Comparison of ENCODE assay signal across 11 cellular contexts in genomic region chr15:50138391-50138790, GRCh38. TPM values are rescaled to one million over a fixed set of nuclear protein-coding genes. Genes with fewer than 3 reads are reported as not detected.
A peak's percentile ranks its signal among the peaks of the same experiment; 100 is the strongest.
DNase-seq lines count a peak whose midpoint lies in the region; ATAC-seq and TF ChIP-seq lines count a peak whose summit lies in the region.
"Had no signal": no experiment of that assay in that cellular context is flagged by ENCODE, and none has a peak within 500 bp of the region (broad histone marks: within the 10 kb centered on the region; RNA-seq: fewer than 3 reads in every experiment).

No MANE protein-coding gene starts in this region.

- DNase-seq in AG09309 (ENCODE audit: low read depth) (no peak), DND-41 (no peak), SK-N-SH (no peak), fibroblast of pulmonary artery (ENCODE audit: low read depth) (no peak), T-helper 9 cell (no peak)
- DNase-seq in activated effector memory CD4-positive, alpha-beta T cell treated with Interleukin-2 at 50 U/mL for 16 hours = no peak
- no peak for DNase-seq in stimulated activated CD4-positive, alpha-beta T cell treated with anti-CD3 and anti-CD28 coated beads, Interleukin-4, amount 100 ng/mL, for 1 hour
- DNase-seq: caudate nucleus, WERI-Rb-1 had no signal

- no peaks in the 10 kb centered on the region for H3K36me3 ChIP-seq in DND-41 (ENCODE audit: insufficient read depth, low read length)
- H3K36me3 ChIP-seq in SK-N-SH (replicated peaks in 1 of 2; ENCODE audit: control insufficient read depth in 1 of 2, insufficient read depth in 2 of 2, low read length in 1 of 2) = no peaks in the 10 kb centered on the region
- H3K36me3 ChIP-seq: WERI-Rb-1 had no signal

- ATAC-seq in DND-41 (ENCODE audit: insufficient read depth, low read depth) (no peak), GM21723 (IDR thresholded peaks at IDR 0.05; ENCODE audit: unreplicated experiment) (no peak)
- ATAC-seq: esophagus mucosa had no signal

- H2AFZ ChIP-seq in DND-41 (ENCODE audit: low read depth, low read length) (no peak overlapping the region), SK-N-SH (ENCODE audit: low read depth) (no peak overlapping the region)

- no peak overlapping the region for H3K9ac ChIP-seq in DND-41 (ENCODE audit: low read depth, low read length)
- no peak overlapping the region for H3K9ac ChIP-seq in SK-N-SH

- H3K79me2 ChIP-seq in DND-41 (ENCODE audit: insufficient read depth, low read length) = no peaks in the 10 kb centered on the region
- H3K79me2 ChIP-seq in SK-N-SH (ENCODE audit: insufficient read depth) = no peaks in the 10 kb centered on the region

- H3K27ac ChIP-seq in DND-41 (ENCODE audit: low read length) (no peak overlapping the region), SK-N-SH (ENCODE audit: low read depth in 2 of 2, low read length in 1 of 2) (no peak overlapping the region)
- H3K27ac ChIP-seq: WERI-Rb-1 had no signal

- CTCF ChIA-PET in SK-N-SH (lab: Yijun Ruan, JAX) = interaction anchor here (0.8 kb wide), 1 partner anchor 10 kb away, joined by 4 read pairs; no protein-coding TSS in a partner anchor

- no peaks in the 10 kb centered on the region for H3F3A ChIP-seq in SK-N-SH (replicated peaks; ENCODE audit: insufficient read depth)

- H3K9me3 ChIP-seq in DND-41 (ENCODE audit: insufficient read depth, low read length, severe bottlenecking) (no peaks in the 10 kb centered on the region), SK-N-SH (no peaks in the 10 kb centered on the region)

- no peak for TF ChIP-seq EP300 in SK-N-SH (IDR thresholded peaks at IDR 0.05; ENCODE audit: borderline replicate concordance in 1 of 2, low read depth in 1 of 2, low read length in 1 of 2)

- TF ChIP-seq RAD21 in SK-N-SH (IDR thresholded peaks at IDR 0.05; ENCODE audit: low read length) = peak; percentile 10; the same call in 1 of the 2 replicates

- H4K20me1 ChIP-seq in DND-41 (ENCODE audit: insufficient read depth, low read length) (no peaks in the 10 kb centered on the region), SK-N-SH (ENCODE audit: insufficient read depth) (no peaks in the 10 kb centered on the region)

- no peaks in the 10 kb centered on the region for H3K9me2 ChIP-seq in SK-N-SH

- TF ChIP-seq CTCF in AG09309 (IDR thresholded peaks at IDR 0.05; ENCODE audit: control insufficient read depth, insufficient read depth, low read depth, low read length, missing control alignments) = peak; percentile 19
- peak; percentile 10 for TF ChIP-seq CTCF in DND-41 (IDR thresholded peaks at IDR 0.05; ENCODE audit: borderline replicate concordance, extremely low read depth, low read length, poor library complexity, severe bottlenecking)
- TF ChIP-seq CTCF in SK-N-SH (IDR thresholded peaks at IDR 0.05) = no peak
- TF ChIP-seq CTCF in fibroblast of pulmonary artery (IDR thresholded peaks at IDR 0.05; ENCODE audit: low read length, missing control alignments) = peak; percentile 22

- POLR2A ChIA-PET in SK-N-SH (lab: Yijun Ruan, JAX) = no interaction called here

- H3K4me3 ChIP-seq in AG09309 (ENCODE audit: control insufficient read depth, low read depth, low read length) = no peak overlapping the region
- no peak overlapping the region for H3K4me3 ChIP-seq in DND-41 (ENCODE audit: low read depth in 1 of 2, low read length in 2 of 2)
- no peak overlapping the region for H3K4me3 ChIP-seq in SK-N-SH (ENCODE audit: low read depth in 2 of 2, low read length in 1 of 2)
- no peak overlapping the region for H3K4me3 ChIP-seq in fibroblast of pulmonary artery (replicated peaks; ENCODE audit: low read depth, low read length)

- H3K4me1 ChIP-seq in DND-41 (ENCODE audit: insufficient read depth, low read length) (no peaks in the 10 kb centered on the region), SK-N-SH (ENCODE audit: control insufficient read depth in 1 of 2, insufficient read depth in 2 of 2, low read depth in 1 of 2, low read length in 1 of 2) (no peaks in the 10 kb centered on the region; a peak in 1 of 4 replicates)

- H3K4me2 ChIP-seq in DND-41 (ENCODE audit: insufficient read depth, low read length) (no peak overlapping the region), SK-N-SH (no peak overlapping the region)

- H3K27me3 ChIP-seq in DND-41 (ENCODE audit: insufficient read depth, low read length, poor library complexity) = no peaks in the 10 kb centered on the region
- no peaks in the 10 kb centered on the region for H3K27me3 ChIP-seq in SK-N-SH (ENCODE audit: insufficient read depth)

TF ChIP-seq in SK-N-SH, 30 proteins besides CTCF, POLR2A, EP300 and RAD21 (continues in another document):
- TF ChIP-seq JUND (IDR thresholded peaks at IDR 0.05) (no peak), FOXM1 (IDR thresholded peaks at IDR 0.05; ENCODE audit: low read depth) (no peak), SIN3A (IDR thresholded peaks at IDR 0.05; ENCODE audit: borderline replicate concordance, low read depth, low read length) (no peak), ELF1 (IDR thresholded peaks at IDR 0.05) (no peak), MXI1 (IDR thresholded peaks at IDR 0.05; ENCODE audit: low read depth, low read length) (no peak), GATA2 (CRISPR knock-in tag; IDR thresholded peaks at IDR 0.05) (no peak), TCF12 (IDR thresholded peaks at IDR 0.05) (no peak), ZBTB33 (IDR thresholded peaks at IDR 0.05; ENCODE audit: borderline replicate concordance, low read depth) (no peak), MAX (IDR thresholded peaks at IDR 0.05; ENCODE audit: low read depth) (no peak), TEAD4 (IDR thresholded peaks at IDR 0.05; ENCODE audit: borderline replicate concordance, insufficient read depth) (no peak), YY1 (IDR thresholded peaks at IDR 0.05; ENCODE audit: low read depth) (no peak), RCOR1 (IDR thresholded peaks at IDR 0.05; ENCODE audit: low read length) (no peak), POLR2AphosphoS5 (IDR thresholded peaks at IDR 0.05; ENCODE audit: low read depth, low read length) (no peak)
- TF ChIP-seq, protein P1, sequence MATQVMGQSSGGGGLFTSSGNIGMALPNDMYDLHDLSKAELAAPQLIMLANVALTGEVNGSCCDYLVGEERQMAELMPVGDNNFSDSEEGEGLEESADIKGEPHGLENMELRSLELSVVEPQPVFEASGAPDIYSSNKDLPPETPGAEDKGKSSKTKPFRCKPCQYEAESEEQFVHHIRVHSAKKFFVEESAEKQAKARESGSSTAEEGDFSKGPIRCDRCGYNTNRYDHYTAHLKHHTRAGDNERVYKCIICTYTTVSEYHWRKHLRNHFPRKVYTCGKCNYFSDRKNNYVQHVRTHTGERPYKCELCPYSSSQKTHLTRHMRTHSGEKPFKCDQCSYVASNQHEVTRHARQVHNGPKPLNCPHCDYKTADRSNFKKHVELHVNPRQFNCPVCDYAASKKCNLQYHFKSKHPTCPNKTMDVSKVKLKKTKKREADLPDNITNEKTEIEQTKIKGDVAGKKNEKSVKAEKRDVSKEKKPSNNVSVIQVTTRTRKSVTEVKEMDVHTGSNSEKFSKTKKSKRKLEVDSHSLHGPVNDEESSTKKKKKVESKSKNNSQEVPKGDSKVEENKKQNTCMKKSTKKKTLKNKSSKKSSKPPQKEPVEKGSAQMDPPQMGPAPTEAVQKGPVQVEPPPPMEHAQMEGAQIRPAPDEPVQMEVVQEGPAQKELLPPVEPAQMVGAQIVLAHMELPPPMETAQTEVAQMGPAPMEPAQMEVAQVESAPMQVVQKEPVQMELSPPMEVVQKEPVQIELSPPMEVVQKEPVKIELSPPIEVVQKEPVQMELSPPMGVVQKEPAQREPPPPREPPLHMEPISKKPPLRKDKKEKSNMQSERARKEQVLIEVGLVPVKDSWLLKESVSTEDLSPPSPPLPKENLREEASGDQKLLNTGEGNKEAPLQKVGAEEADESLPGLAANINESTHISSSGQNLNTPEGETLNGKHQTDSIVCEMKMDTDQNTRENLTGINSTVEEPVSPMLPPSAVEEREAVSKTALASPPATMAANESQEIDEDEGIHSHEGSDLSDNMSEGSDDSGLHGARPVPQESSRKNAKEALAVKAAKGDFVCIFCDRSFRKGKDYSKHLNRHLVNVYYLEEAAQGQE (IDR thresholded peaks at IDR 0.05; ENCODE audit: low read depth, low read length) = no peak
- TF ChIP-seq, protein P2, sequence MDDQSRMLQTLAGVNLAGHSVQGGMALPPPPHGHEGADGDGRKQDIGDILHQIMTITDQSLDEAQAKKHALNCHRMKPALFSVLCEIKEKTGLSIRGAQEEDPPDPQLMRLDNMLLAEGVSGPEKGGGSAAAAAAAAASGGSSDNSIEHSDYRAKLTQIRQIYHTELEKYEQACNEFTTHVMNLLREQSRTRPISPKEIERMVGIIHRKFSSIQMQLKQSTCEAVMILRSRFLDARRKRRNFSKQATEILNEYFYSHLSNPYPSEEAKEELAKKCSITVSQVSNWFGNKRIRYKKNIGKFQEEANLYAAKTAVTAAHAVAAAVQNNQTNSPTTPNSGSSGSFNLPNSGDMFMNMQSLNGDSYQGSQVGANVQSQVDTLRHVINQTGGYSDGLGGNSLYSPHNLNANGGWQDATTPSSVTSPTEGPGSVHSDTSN (IDR thresholded peaks at IDR 0.05) = no peak

RNA-seq across cellular contexts. Expression of gene ATP8B4, which starts 19.4 kb away (rescaled TPM):
- polyA plus RNA-seq in SK-N-SH (2012; rRNA removed) = 0.03 TPM in 1 of 2 replicates, not detected in the other
- polyA plus RNA-seq in SK-N-SH (2012; cell fraction: cytosol; rRNA removed) = 0.01 TPM in 1 of 2 replicates, not detected in the other
- polyA plus RNA-seq in SK-N-SH (2012; cell fraction: nucleus; rRNA removed) = 0.17 and 0.19 TPM in 2 replicates

RNA-seq across cellular contexts. Expression of gene SLC27A2, which starts 43.6 kb away (rescaled TPM):
- 0.49 and 0.65 TPM in 2 replicates for polyA plus RNA-seq in SK-N-SH (2012; rRNA removed)
- 0.35 and 0.42 TPM in 2 replicates for polyA plus RNA-seq in SK-N-SH (2012; cell fraction: cytosol; rRNA removed)
- polyA plus RNA-seq in SK-N-SH (2012; cell fraction: nucleus; rRNA removed) = 0.18 and 0.57 TPM in 2 replicates
